ENCODE assay signal across 25 cellular contexts in the genomic region with DNA sequence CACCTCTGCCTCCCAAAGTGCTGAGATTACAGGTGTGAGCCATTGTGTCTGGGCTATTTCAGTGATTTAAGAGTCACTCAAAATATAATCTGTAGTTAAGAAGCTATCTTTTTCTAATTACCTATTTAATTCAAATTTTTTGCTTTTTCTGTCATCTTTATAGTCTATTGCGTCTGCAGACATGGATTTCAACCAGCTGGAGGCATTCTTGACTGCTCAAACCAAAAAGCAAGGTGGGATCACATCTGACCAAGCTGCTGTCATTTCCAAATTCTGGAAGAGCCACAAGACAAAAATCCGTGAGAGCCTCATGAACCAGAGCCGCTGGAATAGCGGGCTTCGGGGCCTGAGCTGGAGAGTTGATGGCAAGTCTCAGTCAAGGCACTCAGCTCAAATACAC.
"Had no signal": no experiment of that assay in that cellular context is flagged by ENCODE, and none has a peak within 500 bp of the region (broad histone marks: within the 10 kb centered on the region; RNA-seq: fewer than 3 reads in every experiment).

No MANE protein-coding gene starts in this region.

- H3K4me1 ChIP-seq: Peyer's patch, SJSA1 had no signal

- H3K27me3 Mint-ChIP-seq: activated naive CD8-positive, alpha-beta T cell treated with anti-CD3 and anti-CD28 coated beads, Interleukin-2, amount 10 ng/mL, durations not matched to agents 7 days and 5 days; brain; central memory CD8-positive, alpha-beta T cell; T-helper 17 cell had no signal

- H3K9me3 ChIP-seq: ascending aorta, Peyer's patch, SJSA1 had no signal

- H3K4me3 Mint-ChIP-seq: activated CD8-positive, alpha-beta T cell treated with anti-CD3 and anti-CD28 coated beads, Interleukin-2, amount 10 ng/mL, durations not matched to agents 7 days and 5 days; activated naive CD8-positive, alpha-beta T cell treated with anti-CD3 and anti-CD28 coated beads, Interleukin-2, amount 10 ng/mL, durations not matched to agents 7 days and 5 days; brain; central memory CD8-positive, alpha-beta T cell; T-helper 17 cell; WTC11 had no signal

- ATAC-seq: activated CD8-positive, alpha-beta T cell treated with anti-CD3 and anti-CD28 coated beads, Interleukin-2, amount 10 ng/mL, durations not matched to agents 7 days and 5 days; T-helper 17 cell; WTC11 had no signal

- H3K9me3 Mint-ChIP-seq: activated naive CD8-positive, alpha-beta T cell treated with anti-CD3 and anti-CD28 coated beads, Interleukin-2, amount 10 ng/mL, durations not matched to agents 7 days and 5 days; central memory CD8-positive, alpha-beta T cell; WTC11 had no signal

- H3K4me3 ChIP-seq: ascending aorta, Peyer's patch, SJSA1 had no signal

- H3K27ac ChIP-seq: ascending aorta, Peyer's patch, RWPE1, SJSA1 had no signal

- H3K4me1 Mint-ChIP-seq: central memory CD8-positive, alpha-beta T cell; T-helper 17 cell; WTC11 had no signal

- H3K27ac Mint-ChIP-seq: activated CD8-positive, alpha-beta T cell treated with anti-CD3 and anti-CD28 coated beads, Interleukin-2, amount 10 ng/mL, durations not matched to agents 7 days and 5 days; activated naive CD8-positive, alpha-beta T cell treated with anti-CD3 and anti-CD28 coated beads, Interleukin-2, amount 10 ng/mL, durations not matched to agents 7 days and 5 days; brain; T-helper 17 cell; WTC11 had no signal

- H3K27me3 ChIP-seq: ascending aorta, Peyer's patch, SJSA1 had no signal

- DNase-seq: activated CD4-positive, alpha-beta T cell treated with anti-CD3 and anti-CD28 coated beads for 48 hours; activated CD4-positive, alpha-beta T cell treated with anti-CD3 and anti-CD28 coated beads, Interleukin-2, amount 50 U/mL, for 4 hours; activated CD4-positive, CD25-positive, alpha-beta regulatory T cell treated with anti-CD3 and anti-CD28 coated beads, Interleukin-2, amount 50 U/mL, for 72 hours; activated CD8-positive, alpha-beta memory T cell treated with anti-CD3 and anti-CD28 coated beads, Interleukin-2, amount 50 U/mL, for 48 hours; activated CD8-positive, alpha-beta T cell treated with anti-CD3 and anti-CD28 coated beads, Interleukin-2, amount 10 ng/mL, durations not matched to agents 7 days and 5 days; activated naive CD4-positive, alpha-beta T cell treated with anti-CD3 and anti-CD28 coated beads, Interleukin-2, amount 50 U/mL, for 16 hours; activated naive CD8-positive, alpha-beta T cell treated with anti-CD3 and anti-CD28 coated beads, Interleukin-2, amount 10 ng/mL, durations not matched to agents 7 days and 5 days; activated T-cell treated with anti-CD3 and anti-CD28 coated beads, Interleukin-2, amount 50 U/mL, for 1 hour; Karpas-422; NCI-H1105 treated with DMSO at 0.1 percent for 48 hours; NCI-H1436 treated with DMSO at 0.1 percent for 48 hours; NCI-H187; NCI-H2081 treated with DMSO at 0.1 percent for 48 hours; NCI-H446; NCI-H524; Peyer's patch; Right ventricle myocardium superior; T-helper 17 cell; T-helper 9 cell had no signal
